Comparison of ENCODE assay signal across 23 cellular contexts in the genomic region with DNA sequence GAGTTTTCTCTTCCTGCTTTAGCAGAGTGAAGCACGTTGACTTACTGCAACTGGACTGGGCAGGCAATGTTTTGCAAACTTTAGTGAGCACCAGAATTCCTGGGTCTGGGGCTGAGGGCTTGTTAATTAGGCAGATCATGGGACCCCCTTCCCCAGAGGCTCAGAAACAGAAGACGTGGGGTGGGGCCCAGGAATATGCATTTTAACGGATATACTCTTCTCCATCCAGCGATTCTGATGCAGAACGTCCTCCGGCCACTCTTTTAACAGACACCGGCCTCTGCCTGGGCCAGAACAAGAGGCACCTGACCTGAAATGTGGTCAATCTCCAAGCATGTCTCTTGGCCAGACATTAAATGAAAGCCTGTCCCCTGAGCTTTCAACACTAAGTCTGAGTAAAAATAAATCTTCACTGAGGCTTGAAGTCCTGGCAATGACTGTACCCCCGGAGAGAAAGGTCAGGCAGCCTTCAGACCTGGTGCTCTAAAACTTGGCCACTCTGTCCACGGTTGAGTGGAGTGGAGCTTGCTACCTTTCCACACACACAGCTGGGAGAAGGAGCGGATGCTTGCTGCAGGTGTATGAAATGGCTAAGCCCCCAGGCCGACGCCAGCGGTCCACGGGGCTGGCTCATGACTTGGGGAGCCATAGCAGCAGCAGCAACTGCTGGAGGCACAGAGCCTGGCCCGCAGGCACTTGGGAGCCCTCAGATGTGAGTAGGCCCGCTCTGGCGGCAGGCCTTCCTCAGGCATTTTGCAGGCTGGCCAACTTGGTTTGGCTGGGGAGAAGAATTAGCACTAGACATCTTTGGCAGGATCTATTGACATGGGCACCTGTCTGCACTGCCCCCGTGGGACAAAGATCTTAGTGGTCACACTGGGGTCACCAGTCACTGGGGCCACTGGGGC.
DNase-seq lines count a peak whose midpoint lies in the region; ATAC-seq and TF ChIP-seq lines count a peak whose summit lies in the region.
"Had no signal": no experiment of that assay in that cellular context is flagged by ENCODE, and none has a peak within 500 bp of the region (broad histone marks: within the 10 kb centered on the region; RNA-seq: fewer than 3 reads in every experiment).

No MANE protein-coding gene starts in this region.

- H3K27me3 ChIP-seq in mammary epithelial cell (ENCODE audit: insufficient read depth, low read length): no peaks in the 10 kb centered on the region
- H3K27me3 ChIP-seq in heart right ventricle: no peaks in the 10 kb centered on the region
- no peaks in the 10 kb centered on the region for H3K27me3 ChIP-seq in neuronal stem cell (ENCODE audit: control insufficient read depth in 3 of 3, insufficient read depth in 3 of 3, low read depth in 1 of 3, low read length in 3 of 3)
- H3K27me3 ChIP-seq in suprapubic skin: no peaks in the 10 kb centered on the region
- no peaks in the 10 kb centered on the region for H3K27me3 ChIP-seq in MM.1S (replicated peaks; ENCODE audit: insufficient read depth, low read length)
- no peaks in the 10 kb centered on the region for H3K27me3 ChIP-seq in CD4-positive, alpha-beta T cell (ENCODE audit: control insufficient read depth, insufficient read depth, low read length)
- H3K27me3 ChIP-seq: BE2C had no signal

- H3K27me3 Mint-ChIP-seq in MCF 10A (ENCODE audit: insufficient read depth, unreplicated experiment): no peaks in the 10 kb centered on the region
- no peaks in the 10 kb centered on the region for H3K27me3 Mint-ChIP-seq in CD4-positive, alpha-beta T cell
- H3K27me3 Mint-ChIP-seq: CD8-positive, alpha-beta memory T cell had no signal

- no peak overlapping the region for H3K4me3 ChIP-seq in mammary epithelial cell (replicated peaks in 1 of 3; ENCODE audit: insufficient read depth in 1 of 3, low read depth in 2 of 3, low read length in 3 of 3)
- no peak overlapping the region for H3K4me3 ChIP-seq in heart right ventricle
- no peak overlapping the region for H3K4me3 ChIP-seq in neuronal stem cell (ENCODE audit: low read length in 2 of 2)
- no peak overlapping the region for H3K4me3 ChIP-seq in suprapubic skin
- no peak overlapping the region for H3K4me3 ChIP-seq in MM.1S (ENCODE audit: low read length)
- H3K4me3 ChIP-seq: GM12878, GM23338, PC-9 had no signal

- no peaks in the 10 kb centered on the region for H3F3A ChIP-seq in MM.1S (ENCODE audit: insufficient read depth, low read length)

- H2BK12ac ChIP-seq in neuronal stem cell (ENCODE audit: low read length): no peak overlapping the region

- no peaks in the 10 kb centered on the region for H3K9me2 ChIP-seq in MM.1S (replicated peaks; ENCODE audit: insufficient read depth, low read length)

- H3K4me2 ChIP-seq in mammary epithelial cell (ENCODE audit: insufficient read depth, low read depth, low read length) (no peak overlapping the region), neuronal stem cell (ENCODE audit: insufficient read depth, low read length, poor library complexity, severe bottlenecking) (no peak overlapping the region), MM.1S (ENCODE audit: low read depth, low read length) (no peak overlapping the region)
- H3K4me2 ChIP-seq: GM23338, KMS-11, PC-9 had no signal

- H4K8ac ChIP-seq in neuronal stem cell (ENCODE audit: low read depth, low read length): no peak overlapping the region

- no peak overlapping the region for H3K4me3 Mint-ChIP-seq in MCF 10A (ENCODE audit: unreplicated experiment)
- H3K4me3 Mint-ChIP-seq in CD4-positive, alpha-beta T cell: no peak overlapping the region
- H3K4me3 Mint-ChIP-seq: CD8-positive, alpha-beta memory T cell; GM23338 had no signal

- peak overlapping the region; percentile 11 for H2AK5ac ChIP-seq in neuronal stem cell (ENCODE audit: low read depth, low read length)

- peak overlapping the region; percentile 81 for H3K18ac ChIP-seq in neuronal stem cell (ENCODE audit: low read length)

- peaks cover 27% of the 10 kb centered on the region for H3K4me1 Mint-ChIP-seq in MCF 10A (ENCODE audit: insufficient read depth, unreplicated experiment)
- H3K4me1 Mint-ChIP-seq in CD4-positive, alpha-beta T cell (ENCODE audit: low read depth): no peaks in the 10 kb centered on the region
- H3K4me1 Mint-ChIP-seq: CD8-positive, alpha-beta memory T cell; GM23338 had no signal

- H2BK15ac ChIP-seq in neuronal stem cell (ENCODE audit: low read length): no peak overlapping the region

- no peak overlapping the region for H3K4ac ChIP-seq in neuronal stem cell (ENCODE audit: low read length)

- 60% methylated on average over 9 of the region's 18 CpGs for WGBS in mammary epithelial cell (ENCODE audit: low coverage, missing lambda C conversion rate)
- WGBS in heart right ventricle, 2 donors: 69 to 77% methylated on average over 18 of the region's 18 CpGs
- WGBS in neuronal stem cell (ENCODE audit: extremely low coverage in 2 of 2, insufficient read length in 2 of 2, insufficient replicate concordance in 1 of 2), 2 donors: no CpG with 5 or more reads among the region's 18 CpGs
- WGBS in suprapubic skin: 79% methylated on average over 11 of the region's 18 CpGs

- no peaks in the 10 kb centered on the region for H3K79me1 ChIP-seq in neuronal stem cell (ENCODE audit: low read depth, low read length)

- ATAC-seq in heart right ventricle: peak; percentile 17 to 78 (median 53)
- ATAC-seq in GM21447 (IDR thresholded peaks at IDR 0.05; ENCODE audit: unreplicated experiment): no peak
- ATAC-seq in CD4-positive, alpha-beta T cell (ENCODE audit: poor library complexity): no peak
- ATAC-seq: GM12878, GM23338, HCT116 had no signal

- no peak for DNase-seq in MCF 10A (ENCODE audit: unreplicated experiment)
- no peak for DNase-seq in mammary epithelial cell
- DNase-seq in heart right ventricle: no peak
- no peak for DNase-seq in neuronal stem cell (ENCODE audit: low spot score)
- peak in 1 of 2 donors; percentile 43 for DNase-seq in suprapubic skin (ENCODE audit: low spot score in 2 of 2)
- DNase-seq in MM.1S: no peak
- no peak for DNase-seq in CD4-positive, alpha-beta T cell
- DNase-seq: 8988T; BE2C; CD8-positive, alpha-beta memory T cell; DND-41; GDM1; NCI-H1092; NCI-H146; NCI-H2081 treated with DMSO at 0.1 percent for 48 hours; NCI-H510A; NCI-H774; PC-9 had no signal

- H3K9me3 ChIP-seq in mammary epithelial cell (replicated peaks; ENCODE audit: insufficient read depth, low read length) (no peaks in the 10 kb centered on the region), heart right ventricle (peaks cover 0 to 10% (median 0%) of the 10 kb centered on the region in 11 donors), neuronal stem cell (replicated peaks in 1 of 2; ENCODE audit: control insufficient read depth in 2 of 2, insufficient read depth in 1 of 2, low read depth in 1 of 2, low read length in 2 of 2) (peaks cover 0 to 3% of the 10 kb centered on the region in 2 donors), suprapubic skin (no peaks in the 10 kb centered on the region), MM.1S (replicated peaks; ENCODE audit: insufficient read depth, low read length) (no peaks in the 10 kb centered on the region)
- no peaks in the 10 kb centered on the region for H3K9me3 ChIP-seq in CD4-positive, alpha-beta T cell (ENCODE audit: control insufficient read depth, low read length)
- H3K9me3 ChIP-seq: BE2C had no signal

- H2AFZ ChIP-seq in mammary epithelial cell (ENCODE audit: low read depth, low read length) (no peak overlapping the region), neuronal stem cell (ENCODE audit: low read length) (peak overlapping the region; percentile 70), MM.1S (ENCODE audit: low read length) (no peak overlapping the region)
- H2AFZ ChIP-seq: GM23338, PC-9 had no signal

- no peak overlapping the region for H3K27ac ChIP-seq in mammary epithelial cell (ENCODE audit: insufficient read depth, low read depth, low read length)
- H3K27ac ChIP-seq in heart right ventricle: peak overlapping the region in 4 of 10 donors; percentile 1 to 49 (median 25)
- no peak overlapping the region for H3K27ac ChIP-seq in neuronal stem cell (replicated peaks; ENCODE audit: low read length)
- H3K27ac ChIP-seq in suprapubic skin: peak overlapping the region; percentile 68
- no peak overlapping the region for H3K27ac ChIP-seq in MM.1S (ENCODE audit: low read length)
- H3K27ac ChIP-seq in CD4-positive, alpha-beta T cell (ENCODE audit: low read depth, low read length): no peak overlapping the region
- H3K27ac ChIP-seq: KMS-11, PC-9 had no signal

- H4K20me1 ChIP-seq in mammary epithelial cell (ENCODE audit: insufficient read depth, low read length) (no peaks in the 10 kb centered on the region), MM.1S (ENCODE audit: insufficient read depth, low read length) (no peaks in the 10 kb centered on the region)

- H2BK5ac ChIP-seq in neuronal stem cell (ENCODE audit: low read length): no peak overlapping the region

- POLR2A ChIA-PET in MCF 10A (lab: Yijun Ruan, JAX): no interaction called here
- POLR2A ChIA-PET in CD4-positive, alpha-beta T cell (lab: Charles Lee): no interaction called here

- no peak overlapping the region for H3K9ac ChIP-seq in mammary epithelial cell (ENCODE audit: insufficient read depth, low read length)
- no peak overlapping the region for H3K9ac ChIP-seq in neuronal stem cell (ENCODE audit: low read depth, low read length, poor library complexity)
- H3K9ac ChIP-seq in MM.1S (ENCODE audit: low read length): no peak overlapping the region
- H3K9ac ChIP-seq: KMS-11 had no signal

- no peaks in the 10 kb centered on the region for H3K36me3 ChIP-seq in mammary epithelial cell (ENCODE audit: insufficient read depth, low read length)
- no peaks in the 10 kb centered on the region for H3K36me3 ChIP-seq in heart right ventricle
- H3K36me3 ChIP-seq in neuronal stem cell (replicated peaks in 1 of 2; ENCODE audit: control insufficient read depth in 2 of 2, insufficient read depth in 2 of 2, low read length in 2 of 2): no peaks in the 10 kb centered on the region
- no peaks in the 10 kb centered on the region for H3K36me3 ChIP-seq in suprapubic skin
- H3K36me3 ChIP-seq in MM.1S (replicated peaks; ENCODE audit: insufficient read depth, low read length): no peaks in the 10 kb centered on the region
- H3K36me3 ChIP-seq: BE2C had no signal

- BruUV-seq in MCF 10A (replicated peaks; lab: Mats Ljungman, UMichigan) (no TSS peak), mammary epithelial cell (replicated peaks; lab: Mats Ljungman, UMichigan) (no TSS peak)

- TF ChIP-seq EP300 in suprapubic skin (IDR thresholded peaks at IDR 0.05): no peak

- H2BK120ac ChIP-seq in neuronal stem cell (ENCODE audit: low read depth, low read length): peak overlapping the region; percentile 43

- in situ Hi-C loops in mammary epithelial cell (cut with MboI; ENCODE audit: low sequenced_read_pairs in 2 of 2): no loop called here

- no peak overlapping the region for H3K23ac ChIP-seq in neuronal stem cell (ENCODE audit: low read depth, low read length, poor library complexity)

- TF ChIP-seq CTCF in MCF 10A (IDR thresholded peaks at IDR 0.05; ENCODE audit: unreplicated experiment): no peak
- no peak for TF ChIP-seq CTCF in mammary epithelial cell (conservative IDR thresholded peaks at IDR 0.05 in 1 of 2, IDR thresholded peaks at IDR 0.05 in 1 of 2; ENCODE audit: extremely low read depth in 1 of 2, insufficient read depth in 1 of 2, low read depth in 1 of 2, low read length in 2 of 2)
- TF ChIP-seq CTCF in heart right ventricle (IDR thresholded peaks at IDR 0.05): no peak
- no peak for TF ChIP-seq CTCF in suprapubic skin (IDR thresholded peaks at IDR 0.05)
- no peak for TF ChIP-seq CTCF in MM.1S (IDR thresholded peaks at IDR 0.05; ENCODE audit: low read length)
- TF ChIP-seq CTCF in CD4-positive, alpha-beta T cell (IDR thresholded peaks at IDR 0.05): no peak

- peak overlapping the region; percentile 11 for H3K14ac ChIP-seq in neuronal stem cell (ENCODE audit: low read length)

- CTCF ChIA-PET in MCF 10A (lab: Yijun Ruan, JAX): interaction anchor here (0.8 to 1.1 kb wide), 2 partner anchors 11 to 508 kb away, joined by 3 read pairs; no protein-coding TSS in a partner anchor
- CTCF ChIA-PET in mammary epithelial cell (lab: Charles Lee; ENCODE audit: low non-redundant PET): no interaction called here
- CTCF ChIA-PET in CD4-positive, alpha-beta T cell (lab: Charles Lee): no interaction called here

- H3K36me3 Mint-ChIP-seq in MCF 10A (ENCODE audit: insufficient read depth, unreplicated experiment): no peaks in the 10 kb centered on the region
- no peaks in the 10 kb centered on the region for H3K36me3 Mint-ChIP-seq in CD4-positive, alpha-beta T cell (ENCODE audit: low read depth)
- H3K36me3 Mint-ChIP-seq: CD8-positive, alpha-beta memory T cell had no signal

- intact Hi-C loops in MCF 10A (cut with micrococcal nuclease) (no loop called here), mammary epithelial cell (cut with micrococcal nuclease) (no loop called here), heart right ventricle (cut with DNase I) (no loop called here)
- intact Hi-C loops in CD4-positive, alpha-beta T cell (cut with DNase I, micrococcal nuclease): no loop called here

- H3K79me2 ChIP-seq in mammary epithelial cell (ENCODE audit: insufficient read depth, low read length) (no peaks in the 10 kb centered on the region), MM.1S (ENCODE audit: low read length) (no peaks in the 10 kb centered on the region)

- H4K91ac ChIP-seq in neuronal stem cell (ENCODE audit: low read depth, low read length, poor library complexity): no peak overlapping the region

- H3K4me1 ChIP-seq in mammary epithelial cell (ENCODE audit: insufficient read depth, low read length) (peaks cover 17% of the 10 kb centered on the region), heart right ventricle (peaks cover 0 to 17% (median 3%) of the 10 kb centered on the region in 9 donors), neuronal stem cell (ENCODE audit: control insufficient read depth in 2 of 2, insufficient read depth in 1 of 2, low read depth in 1 of 2, low read length in 2 of 2) (no peaks in the 10 kb centered on the region), suprapubic skin (peaks cover 38% of the 10 kb centered on the region), MM.1S (ENCODE audit: low read length) (no peaks in the 10 kb centered on the region)
- H3K4me1 ChIP-seq: BE2C had no signal

- peaks cover 8% of the 10 kb centered on the region for H3K9me3 Mint-ChIP-seq in MCF 10A (ENCODE audit: unreplicated experiment)
- no peaks in the 10 kb centered on the region for H3K9me3 Mint-ChIP-seq in CD4-positive, alpha-beta T cell

- dilution Hi-C loops in mammary epithelial cell (cut with HindIII; ENCODE audit: low sequenced_read_pairs): no loop called here

- TF ChIP-seq POLR2A in suprapubic skin (IDR thresholded peaks at IDR 0.05): no peak

- H3K27ac Mint-ChIP-seq in MCF 10A (ENCODE audit: low read depth, unreplicated experiment): peak overlapping the region; percentile 97
- H3K27ac Mint-ChIP-seq in CD4-positive, alpha-beta T cell: no peak overlapping the region
- H3K27ac Mint-ChIP-seq: GM23338 had no signal

Comparison
In these comparisons a context has a peak if more than half of its experiments do, and no peak if none do; other contexts are left out.
1. ATAC-seq: peak in heart right ventricle (8 of 8); none in GM21447 (single experiment) and CD4-positive, alpha-beta T cell (single experiment).